Comparison of ENCODE assay signal across 8 cellular contexts in the genomic region with DNA sequence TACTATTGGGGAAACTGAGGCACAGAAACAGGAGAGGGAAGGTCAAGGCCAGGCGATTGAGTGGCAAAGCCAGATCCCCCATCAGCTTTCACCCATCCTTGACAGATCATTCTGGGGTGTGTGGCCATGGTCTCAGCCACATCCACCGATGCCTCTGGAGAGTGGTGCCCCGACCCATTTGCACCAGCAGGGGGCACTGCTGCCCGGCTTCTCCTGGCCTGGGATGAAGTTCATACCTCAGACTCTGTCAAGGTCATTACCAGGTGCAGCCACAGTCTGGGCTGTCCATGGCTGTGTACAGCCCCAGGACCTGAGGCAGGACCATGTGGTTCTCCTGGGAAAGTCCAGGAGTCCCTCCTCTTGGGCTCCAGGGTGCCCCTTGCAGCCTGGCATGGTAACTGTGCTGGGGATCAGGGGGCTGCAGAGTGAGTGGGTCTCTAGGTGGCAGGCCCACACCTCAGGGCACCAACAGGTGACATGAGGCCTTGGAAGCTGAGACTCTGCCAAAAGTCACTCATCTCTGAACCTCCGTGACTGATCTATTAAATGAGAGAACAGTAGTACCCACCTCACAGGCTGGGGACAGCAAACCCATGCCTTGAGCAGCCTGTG.
DNase-seq lines count a peak whose midpoint lies in the region; ATAC-seq and TF ChIP-seq lines count a peak whose summit lies in the region.

No MANE protein-coding gene starts in this region.

- peaks cover 64% of the 10 kb centered on the region for H3K4me1 Mint-ChIP-seq in central memory CD8-positive, alpha-beta T cell

- H3K9me3 ChIP-seq in MM.1S (replicated peaks; ENCODE audit: insufficient read depth, low read length) = no peaks in the 10 kb centered on the region
- H3K9me3 ChIP-seq in right lobe of liver = no peaks in the 10 kb centered on the region

- ATAC-seq in central memory CD8-positive, alpha-beta T cell (replicated peaks; ENCODE audit: extremely low read depth, poor library complexity, severe bottlenecking) = peak; percentile 97
- ATAC-seq in right lobe of liver = peak; percentile 85 to 96 (median 90)
- no peak for ATAC-seq in GM21619 (IDR thresholded peaks at IDR 0.05; ENCODE audit: unreplicated experiment)

- no peaks in the 10 kb centered on the region for H3F3A ChIP-seq in MM.1S (ENCODE audit: insufficient read depth, low read length)

- intact Hi-C loops in right lobe of liver (cut with DNase I) = loop anchor here in 1 of 2 donors (5.0 kb wide), 1 partner anchor 111 kb away; no protein-coding TSS in a partner anchor

- H2AFZ ChIP-seq in MM.1S (ENCODE audit: low read length) = no peak overlapping the region

- no peaks in the 10 kb centered on the region for H3K79me2 ChIP-seq in MM.1S (ENCODE audit: low read length)

- TF ChIP-seq CTCF in MM.1S (IDR thresholded peaks at IDR 0.05; ENCODE audit: low read length) = peak; percentile 77
- peak; percentile 88 to 98 (median 96) for TF ChIP-seq CTCF in right lobe of liver (IDR thresholded peaks at IDR 0.05)

- H3K4me1 ChIP-seq in MM.1S (ENCODE audit: low read length) (no peaks in the 10 kb centered on the region), right lobe of liver (no peaks in the 10 kb centered on the region)

- no peaks in the 10 kb centered on the region for H3K27me3 Mint-ChIP-seq in central memory CD8-positive, alpha-beta T cell

- H3K27ac Mint-ChIP-seq in central memory CD8-positive, alpha-beta T cell (ENCODE audit: low read depth) = no peak overlapping the region

- DNase-seq in NCI-H2196 (lab: John Stamatoyannopoulos, UW; ENCODE audit: unreplicated experiment) (peak; percentile 58), NCI-H2196 treated with DMSO at 0.1 percent for 48 hours (lab: John Stamatoyannopoulos, UW; ENCODE audit: unreplicated experiment) (no peak), MM.1S (peak; percentile 54), right lobe of liver (peak; percentile 64 to 81 (median 78))
- peak; percentile 63 for DNase-seq in activated CD4-positive, alpha-beta T cell treated with anti-CD3 and anti-CD28 coated beads for 1 hour
- DNase-seq in central memory CD8-positive, alpha-beta T cell (ENCODE audit: low spot score in 2 of 2) = peak; percentile 70 to 83
- peak; percentile 45 for DNase-seq in stimulated activated CD8-positive, alpha-beta memory T cell treated with anti-CD3 and anti-CD28 coated beads, Interleukin-12 subunit alpha, Interleukin-12 subunit beta, amount 100 ng/mL, for 4 hours (ENCODE audit: low read depth)

- H3K27me3 ChIP-seq in MM.1S (replicated peaks; ENCODE audit: insufficient read depth, low read length) (peaks cover 60% of the 10 kb centered on the region), right lobe of liver (no peaks in the 10 kb centered on the region)

- H3K9me3 Mint-ChIP-seq in central memory CD8-positive, alpha-beta T cell = no peaks in the 10 kb centered on the region

- no peaks in the 10 kb centered on the region for H4K20me1 ChIP-seq in MM.1S (ENCODE audit: insufficient read depth, low read length)

- no CpG with 5 or more reads among the region's 5 CpGs for WGBS in right lobe of liver (ENCODE audit: insufficient coverage, low coverage, low lambda C conversion rate, missing lambda C conversion rate)

- H3K27ac ChIP-seq in MM.1S (ENCODE audit: low read length) (no peak overlapping the region), right lobe of liver (no peak overlapping the region)

- no peaks in the 10 kb centered on the region for H3K36me3 Mint-ChIP-seq in central memory CD8-positive, alpha-beta T cell (ENCODE audit: insufficient read depth)

- H3K4me3 Mint-ChIP-seq in central memory CD8-positive, alpha-beta T cell = no peak overlapping the region

- no peaks in the 10 kb centered on the region for H3K36me3 ChIP-seq in MM.1S (replicated peaks; ENCODE audit: insufficient read depth, low read length)
- H3K36me3 ChIP-seq in right lobe of liver = peaks cover 0 to 2% (median 0%) of the 10 kb centered on the region in 4 donors

- H3K9me2 ChIP-seq in MM.1S (replicated peaks; ENCODE audit: insufficient read depth, low read length) = no peaks in the 10 kb centered on the region

- H3K4me3 ChIP-seq in MM.1S (ENCODE audit: low read length) (no peak overlapping the region), right lobe of liver (no peak overlapping the region)

- H3K9ac ChIP-seq in MM.1S (ENCODE audit: low read length) = no peak overlapping the region

- H3K4me2 ChIP-seq in MM.1S (ENCODE audit: low read depth, low read length) = no peak overlapping the region

- TF ChIP-seq POLR2A in right lobe of liver (IDR thresholded peaks at IDR 0.05) = no peak
